Comparison of ENCODE assay signal across 16 cellular contexts in genomic region chr1:99580451-99580850, GRCh38.
DNase-seq lines count a peak whose midpoint lies in the region; ATAC-seq and TF ChIP-seq lines count a peak whose summit lies in the region.
"Had no signal": no experiment of that assay in that cellular context is flagged by ENCODE, and none has a peak within 500 bp of the region (broad histone marks: within the 10 kb centered on the region; RNA-seq: fewer than 3 reads in every experiment).

No MANE protein-coding gene starts in this region.

- H3K4me1 ChIP-seq in endodermal cell (ENCODE audit: control insufficient read depth, insufficient read depth, low read length), result peaks cover 8% of the 10 kb centered on the region
- H3K4me1 ChIP-seq: SJSA1, spleen had no signal

- DNase-seq in M059J (ENCODE audit: low read depth) (peak; percentile 45), MCF 10A (ENCODE audit: unreplicated experiment) (peak; percentile 90), left cardiac atrium (peak; percentile 71), pulmonary artery endothelial cell (ENCODE audit: low read depth, low spot score) (peak; percentile 65), NCI-H524 treated with DMSO at 0.1 percent for 48 hours (lab: John Stamatoyannopoulos, UW) (no peak), endodermal cell (no peak)
- DNase-seq in activated effector memory CD4-positive, alpha-beta T cell treated with Interleukin-2 at 50 U/mL for 16 hours, result no peak
- DNase-seq: activated B cell treated with CpG ODN at 0.5 μM for 24 hours; CD4-positive, CD25-positive, alpha-beta regulatory T cell; cerebellar nuclear complex; GDM1; NCI-H1105; spleen had no signal

- H3K9ac ChIP-seq in endodermal cell (ENCODE audit: extremely low read depth, low read length, poor library complexity, severe bottlenecking), result no peak overlapping the region

- POLR2A ChIA-PET in MCF 10A (lab: Yijun Ruan, JAX), result interaction anchor here (0.6 to 5.7 kb wide), 21 partner anchors 9 to 126 kb away, joined by 3 to 73 read pairs (median 7); partner anchors contain the start of gene PALMD

- no peaks in the 10 kb centered on the region for H3K27me3 ChIP-seq in endodermal cell (ENCODE audit: control insufficient read depth, insufficient read depth, low read length, poor library complexity, severe bottlenecking)
- H3K27me3 ChIP-seq: SJSA1, spleen had no signal

- no peaks in the 10 kb centered on the region for H3K9me3 ChIP-seq in endodermal cell (ENCODE audit: control insufficient read depth, low read length)
- H3K9me3 ChIP-seq: spleen had no signal

- H3K4me1 Mint-ChIP-seq in MCF 10A (ENCODE audit: insufficient read depth, unreplicated experiment) (peaks cover 20% of the 10 kb centered on the region), endodermal cell (peaks cover 25% of the 10 kb centered on the region)
- H3K4me1 Mint-ChIP-seq: activated B cell treated with CpG ODN at 0.5 μM for 24 hours; activated naive CD4-positive, alpha-beta T cell treated with anti-CD3 and anti-CD28 coated beads, Interleukin-2, amount 50 U/mL, for 24 hours; CD4-positive, CD25-positive, alpha-beta regulatory T cell had no signal

- intact Hi-C loops in MCF 10A (cut with micrococcal nuclease) (loop anchor here (1.0 kb wide), 1 partner anchor 105 kb away; no protein-coding TSS in a partner anchor), left cardiac atrium (cut with DNase I) (no loop called here)

- no peaks in the 10 kb centered on the region for H3K36me3 ChIP-seq in endodermal cell (ENCODE audit: control insufficient read depth, insufficient read depth, low read length)
- H3K36me3 ChIP-seq: SJSA1, spleen had no signal

- ATAC-seq in left cardiac atrium, result peak; percentile 83 to 99
- no peak for ATAC-seq in HG02678 (IDR thresholded peaks at IDR 0.05; ENCODE audit: unreplicated experiment)

- H3K4me3 Mint-ChIP-seq in MCF 10A (ENCODE audit: unreplicated experiment) (peak overlapping the region; percentile 33), endodermal cell (no peak overlapping the region)
- H3K4me3 Mint-ChIP-seq: activated B cell treated with CpG ODN at 0.5 μM for 24 hours; activated naive CD4-positive, alpha-beta T cell treated with anti-CD3 and anti-CD28 coated beads, Interleukin-2, amount 50 U/mL, for 24 hours; CD4-positive, CD25-positive, alpha-beta regulatory T cell had no signal

- BruUV-seq in MCF 10A (replicated peaks; lab: Mats Ljungman, UMichigan), result no TSS peak

- TF ChIP-seq CTCF in MCF 10A (IDR thresholded peaks at IDR 0.05; ENCODE audit: unreplicated experiment) (no peak), endodermal cell (conservative IDR thresholded peaks at IDR 0.05) (no peak)

- H3K9me3 Mint-ChIP-seq in MCF 10A (ENCODE audit: unreplicated experiment) (peaks cover 13% of the 10 kb centered on the region), endodermal cell (no peaks in the 10 kb centered on the region)
- H3K9me3 Mint-ChIP-seq: activated B cell treated with CpG ODN at 0.5 μM for 24 hours; activated naive CD4-positive, alpha-beta T cell treated with anti-CD3 and anti-CD28 coated beads, Interleukin-2, amount 50 U/mL, for 24 hours had no signal

- no peak overlapping the region for H3K27ac ChIP-seq in endodermal cell (ENCODE audit: low read depth, low read length)
- H3K27ac ChIP-seq: SJSA1, spleen had no signal

- CTCF ChIA-PET in MCF 10A (lab: Yijun Ruan, JAX), result interaction anchor here (0.6 to 3.3 kb wide), 14 partner anchors 9 to 831 kb away, joined by 3 to 14 read pairs (median 4); partner anchors contain the start of gene PALMD

- H3K4me3 ChIP-seq in endodermal cell (ENCODE audit: low read length), result no peak overlapping the region
- H3K4me3 ChIP-seq: SJSA1, spleen had no signal

- H3K36me3 Mint-ChIP-seq in MCF 10A (ENCODE audit: insufficient read depth, unreplicated experiment) (no peaks in the 10 kb centered on the region), endodermal cell (ENCODE audit: low read depth) (no peaks in the 10 kb centered on the region)
- H3K36me3 Mint-ChIP-seq: activated naive CD4-positive, alpha-beta T cell treated with anti-CD3 and anti-CD28 coated beads, Interleukin-2, amount 50 U/mL, for 24 hours; CD4-positive, CD25-positive, alpha-beta regulatory T cell had no signal

- H3K27ac Mint-ChIP-seq in MCF 10A (ENCODE audit: low read depth, unreplicated experiment), result peak overlapping the region; percentile 96
- no peak overlapping the region for H3K27ac Mint-ChIP-seq in endodermal cell
- H3K27ac Mint-ChIP-seq: activated B cell treated with CpG ODN at 0.5 μM for 24 hours; activated naive CD4-positive, alpha-beta T cell treated with anti-CD3 and anti-CD28 coated beads, Interleukin-2, amount 50 U/mL, for 24 hours; CD4-positive, CD25-positive, alpha-beta regulatory T cell had no signal

- H3K27me3 Mint-ChIP-seq in MCF 10A (ENCODE audit: insufficient read depth, unreplicated experiment), result no peaks in the 10 kb centered on the region
- no peaks in the 10 kb centered on the region for H3K27me3 Mint-ChIP-seq in endodermal cell (ENCODE audit: insufficient read depth)
- H3K27me3 Mint-ChIP-seq: activated B cell treated with CpG ODN at 0.5 μM for 24 hours; activated naive CD4-positive, alpha-beta T cell treated with anti-CD3 and anti-CD28 coated beads, Interleukin-2, amount 50 U/mL, for 24 hours; CD4-positive, CD25-positive, alpha-beta regulatory T cell had no signal

- 93 to 95% methylated on average over 5 to 6 of the region's 6 CpGs for WGBS in endodermal cell (ENCODE audit: insufficient coverage in 1 of 2, insufficient read length in 1 of 2), 2 experiments

Comparison
In these comparisons a context has a peak if more than half of its experiments do, and no peak if none do; other contexts are left out.
1. DNase-seq: peak in M059J (single experiment), MCF 10A (single experiment), left cardiac atrium (single experiment) and pulmonary artery endothelial cell (single experiment); none in activated effector memory CD4-positive, alpha-beta T cell treated with Interleukin-2 at 50 U/mL for 16 hours (single experiment), NCI-H524 treated with DMSO at 0.1 percent for 48 hours (single experiment) and endodermal cell (single experiment).